ENCODE assay signal across 1 cellular context in the genomic region with DNA sequence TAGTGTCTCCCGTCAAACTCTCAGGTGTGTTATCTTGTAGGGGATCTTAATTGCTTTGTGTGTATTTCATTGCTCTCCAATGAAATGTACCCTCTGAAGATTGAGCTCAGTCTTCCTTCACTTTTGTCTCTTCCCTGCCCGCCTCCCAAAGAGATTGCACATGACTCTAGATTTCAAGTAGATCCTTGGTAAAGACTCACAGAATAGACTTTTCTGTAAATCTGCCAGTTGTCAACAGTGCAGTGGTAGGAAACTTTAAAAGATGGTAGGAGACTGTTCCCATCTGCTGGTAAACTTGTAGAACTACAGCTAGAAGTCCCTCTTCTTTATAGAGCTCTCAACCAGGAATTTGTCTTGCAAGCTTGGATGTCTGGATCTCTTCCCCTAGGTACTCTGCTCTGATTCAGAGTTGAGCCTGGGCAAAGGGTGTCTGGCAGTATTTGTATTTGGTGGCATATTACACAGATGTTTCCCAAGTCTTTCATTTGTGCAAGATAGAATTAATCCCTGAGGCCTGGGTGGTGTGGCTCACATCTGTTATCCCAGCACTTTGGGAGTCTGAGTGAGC.
TF ChIP-seq lines count a peak whose summit lies in the region.

No MANE protein-coding gene starts in this region.

TF ChIP-seq in K562, 482 proteins besides CTCF, POLR2A, EP300 and RAD21 (continued from another document and continues in another):
- TF ChIP-seq E2F8 (IDR thresholded peaks at IDR 0.05; ENCODE audit: low read depth, partially characterized antibody) (no peak), NCOA6 (IDR thresholded peaks at IDR 0.05) (no peak), JUN (IDR thresholded peaks at IDR 0.05; ENCODE audit: borderline replicate concordance, low read depth, low read length) (0 out of 2 replicates have a peak, but pooled peaks have one; percentile 19), JUN (CRISPR knock-in tag; IDR thresholded peaks at IDR 0.05; ENCODE audit: borderline replicate concordance) (no peak), ZNF174 (CRISPR knock-in tag; IDR thresholded peaks at IDR 0.05) (0 out of 2 replicates have a peak, but pooled peaks have one; percentile 26), ZNF384 (IDR thresholded peaks at IDR 0.05; ENCODE audit: low read depth, low read length) (peak; percentile 27; the same call in 1 of the 2 replicates), ZNF23 (CRISPR knock-in tag; IDR thresholded peaks at IDR 0.05) (no peak), SNAPC5 (CRISPR knock-in tag; IDR thresholded peaks at IDR 0.05) (no peak), ATF1 (CRISPR knock-in tag; IDR thresholded peaks at IDR 0.05) (no peak), ATF1 (tag; IDR thresholded peaks at IDR 0.05) (no peak), CBX5 (IDR thresholded peaks at IDR 0.05; ENCODE audit: borderline replicate concordance, low read depth) (no peak), AFF1 (IDR thresholded peaks at IDR 0.05; ENCODE audit: low read depth in 1 of 2, partially characterized antibody in 2 of 2) (no peak), TAF1 (IDR thresholded peaks at IDR 0.05; ENCODE audit: control insufficient read depth, extremely low read depth, insufficient read depth, low read length, severe bottlenecking) (no peak), ZFP91 (CRISPR knock-in tag; IDR thresholded peaks at IDR 0.05) (no peak), ZNF277 (CRISPR knock-in tag; IDR thresholded peaks at IDR 0.05; ENCODE audit: borderline replicate concordance) (no peak), MAFK (IDR thresholded peaks at IDR 0.05; ENCODE audit: low read length) (no peak), POU5F1 (IDR thresholded peaks at IDR 0.05; ENCODE audit: borderline replicate concordance, low read depth, low read length, partially characterized antibody) (no peak), PRDM10 (IDR thresholded peaks at IDR 0.05; ENCODE audit: partially characterized antibody) (no peak), ZBTB7A (IDR thresholded peaks at IDR 0.05; ENCODE audit: borderline replicate concordance, control insufficient read depth, low read depth, low read length) (no peak), ZNF184 (CRISPR knock-in tag; IDR thresholded peaks at IDR 0.05) (no peak), PBX2 (CRISPR knock-in tag; IDR thresholded peaks at IDR 0.05; ENCODE audit: low read depth) (no peak), PBX2 (tag; conservative IDR thresholded peaks at IDR 0.05; ENCODE audit: low read depth) (peak; percentile 69), ZNF696 (CRISPR knock-in tag; conservative IDR thresholded peaks at IDR 0.05) (no peak), ZNF239 (CRISPR knock-in tag; IDR thresholded peaks at IDR 0.05) (0 out of 2 replicates have a peak, but pooled peaks have one; percentile 5), BRD9 (IDR thresholded peaks at IDR 0.05; ENCODE audit: low read depth, partially characterized antibody) (peak; percentile 40), GTF2E2 (tag; IDR thresholded peaks at IDR 0.05) (no peak), LCOR (CRISPR knock-in tag; IDR thresholded peaks at IDR 0.05) (peak; percentile 42; the same call in 1 of the 2 replicates)
- TF ChIP-seq, protein P1, sequence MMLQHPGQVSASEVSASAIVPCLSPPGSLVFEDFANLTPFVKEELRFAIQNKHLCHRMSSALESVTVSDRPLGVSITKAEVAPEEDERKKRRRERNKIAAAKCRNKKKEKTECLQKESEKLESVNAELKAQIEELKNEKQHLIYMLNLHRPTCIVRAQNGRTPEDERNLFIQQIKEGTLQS (IDR thresholded peaks at IDR 0.05), result no peak
- TF ChIP-seq, protein P1 (CRISPR knock-in tag; conservative IDR thresholded peaks at IDR 0.05), result 0 out of 2 replicates have a peak, but pooled peaks have one; percentile 68
- TF ChIP-seq, protein P2, sequence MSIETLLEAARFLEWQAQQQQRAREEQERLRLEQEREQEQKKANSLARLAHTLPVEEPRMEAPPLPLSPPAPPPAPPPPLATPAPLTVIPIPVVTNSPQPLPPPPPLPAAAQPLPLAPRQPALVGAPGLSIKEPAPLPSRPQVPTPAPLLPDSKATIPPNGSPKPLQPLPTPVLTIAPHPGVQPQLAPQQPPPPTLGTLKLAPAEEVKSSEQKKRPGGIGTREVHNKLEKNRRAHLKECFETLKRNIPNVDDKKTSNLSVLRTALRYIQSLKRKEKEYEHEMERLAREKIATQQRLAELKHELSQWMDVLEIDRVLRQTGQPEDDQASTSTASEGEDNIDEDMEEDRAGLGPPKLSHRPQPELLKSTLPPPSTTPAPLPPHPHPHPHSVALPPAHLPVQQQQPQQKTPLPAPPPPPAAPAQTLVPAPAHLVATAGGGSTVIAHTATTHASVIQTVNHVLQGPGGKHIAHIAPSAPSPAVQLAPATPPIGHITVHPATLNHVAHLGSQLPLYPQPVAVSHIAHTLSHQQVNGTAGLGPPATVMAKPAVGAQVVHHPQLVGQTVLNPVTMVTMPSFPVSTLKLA (conservative IDR thresholded peaks at IDR 0.05), result no peak
- TF ChIP-seq, protein P3, sequence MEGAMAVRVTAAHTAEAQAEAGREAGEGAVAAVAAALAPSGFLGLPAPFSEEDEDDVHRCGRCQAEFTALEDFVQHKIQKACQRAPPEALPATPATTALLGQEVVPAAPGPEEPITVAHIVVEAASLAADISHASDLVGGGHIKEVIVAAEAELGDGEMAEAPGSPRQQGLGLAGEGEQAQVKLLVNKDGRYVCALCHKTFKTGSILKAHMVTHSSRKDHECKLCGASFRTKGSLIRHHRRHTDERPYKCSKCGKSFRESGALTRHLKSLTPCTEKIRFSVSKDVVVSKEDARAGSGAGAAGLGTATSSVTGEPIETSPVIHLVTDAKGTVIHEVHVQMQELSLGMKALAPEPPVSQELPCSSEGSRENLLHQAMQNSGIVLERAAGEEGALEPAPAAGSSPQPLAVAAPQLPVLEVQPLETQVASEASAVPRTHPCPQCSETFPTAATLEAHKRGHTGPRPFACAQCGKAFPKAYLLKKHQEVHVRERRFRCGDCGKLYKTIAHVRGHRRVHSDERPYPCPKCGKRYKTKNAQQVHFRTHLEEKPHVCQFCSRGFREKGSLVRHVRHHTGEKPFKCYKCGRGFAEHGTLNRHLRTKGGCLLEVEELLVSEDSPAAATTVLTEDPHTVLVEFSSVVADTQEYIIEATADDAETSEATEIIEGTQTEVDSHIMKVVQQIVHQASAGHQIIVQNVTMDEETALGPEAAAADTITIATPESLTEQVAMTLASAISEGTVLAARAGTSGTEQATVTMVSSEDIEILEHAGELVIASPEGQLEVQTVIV (CRISPR knock-in tag; IDR thresholded peaks at IDR 0.05; ENCODE audit: borderline replicate concordance), result no peak
